Comparison of ENCODE assay signal across 8 cellular contexts in genomic region chr9:133160742-133161541, GRCh38. TPM values are rescaled to one million over a fixed set of nuclear protein-coding genes. Genes with fewer than 3 reads are reported as not detected.
A peak's percentile ranks its signal among the peaks of the same experiment; 100 is the strongest.
DNase-seq lines count a peak whose midpoint lies in the region; ATAC-seq and TF ChIP-seq lines count a peak whose summit lies in the region.

No MANE protein-coding gene starts in this region.

- H3K9ac ChIP-seq in OCI-LY3 (ENCODE audit: low read length) = no peak overlapping the region

- no TSS peak for BruUV-seq in Calu3 (replicated peaks; lab: Mats Ljungman, UMichigan)

- no peaks in the 10 kb centered on the region for H3K79me2 ChIP-seq in OCI-LY3 (ENCODE audit: low read length)

- H3K36me3 ChIP-seq in HEK293 (ENCODE audit: control insufficient read depth in 2 of 2, insufficient read depth in 1 of 2, low read length in 2 of 2) (no peaks in the 10 kb centered on the region), OCI-LY3 (replicated peaks; ENCODE audit: low read depth, low read length) (no peaks in the 10 kb centered on the region), left ventricle myocardium inferior (peaks cover 8% of the 10 kb centered on the region)

- DNase-seq in Calu3 (peak; percentile 48), left ventricle myocardium inferior (peak; percentile 69), sciatic nerve (ENCODE audit: low spot score) (peak; percentile 76)
- peak; percentile 34 for DNase-seq in activated naive CD8-positive, alpha-beta T cell treated with anti-CD3 and anti-CD28 coated beads for 36 hours

- H3K4me1 ChIP-seq in HEK293 (ENCODE audit: control insufficient read depth, insufficient read depth, low read length) (no peaks in the 10 kb centered on the region), OCI-LY3 (ENCODE audit: low read length) (peaks cover 12% of the 10 kb centered on the region; the same call in 1 of the 2 replicates), left ventricle myocardium inferior (peaks cover 41% of the 10 kb centered on the region)

- intact Hi-C loops in Calu3 (cut with micrococcal nuclease; ENCODE audit: unreplicated experiment) (no loop called here), left ventricle myocardium inferior (cut with micrococcal nuclease) (no loop called here), sciatic nerve (cut with DNase I) (no loop called here)

- peaks cover 28% of the 10 kb centered on the region for H3K27me3 Mint-ChIP-seq in Calu3 (ENCODE audit: unreplicated experiment)
- peaks cover 2% of the 10 kb centered on the region for H3K27me3 Mint-ChIP-seq in activated naive CD8-positive, alpha-beta T cell treated with anti-CD3 and anti-CD28 coated beads for 36 hours

- H3K27ac ChIP-seq in HEK293 (ENCODE audit: extremely low read depth, low read depth, low read length) = no peak overlapping the region
- no peak overlapping the region for H3K27ac ChIP-seq in OCI-LY3 (ENCODE audit: low read length)
- peak overlapping the region; percentile 63 for H3K27ac ChIP-seq in left ventricle myocardium inferior (replicated peaks)

- no peaks in the 10 kb centered on the region for H3K9me3 Mint-ChIP-seq in Calu3 (ENCODE audit: low read depth, unreplicated experiment)
- no peaks in the 10 kb centered on the region for H3K9me3 Mint-ChIP-seq in activated naive CD8-positive, alpha-beta T cell treated with anti-CD3 and anti-CD28 coated beads for 36 hours

- no peaks in the 10 kb centered on the region for H4K20me1 ChIP-seq in OCI-LY3 (ENCODE audit: insufficient read depth, low read length)

- POLR2A ChIA-PET in HEK293 (lab: Yijun Ruan, JAX) = no interaction called here

- H3K36me3 Mint-ChIP-seq in Calu3 (ENCODE audit: insufficient read depth, unreplicated experiment) = no peaks in the 10 kb centered on the region
- no peaks in the 10 kb centered on the region for H3K36me3 Mint-ChIP-seq in activated naive CD8-positive, alpha-beta T cell treated with anti-CD3 and anti-CD28 coated beads for 36 hours

- H3K27me3 ChIP-seq in OCI-LY3 (ENCODE audit: low read depth, low read length) (0 out of 2 replicates have a peak, but pooled peaks cover 5% of the 10 kb centered on the region), left ventricle myocardium inferior (ENCODE audit: low read depth) (no peaks in the 10 kb centered on the region)

- H3K9me3 ChIP-seq in HEK293 (ENCODE audit: control insufficient read depth, insufficient read depth, low read depth, low read length) = no peaks in the 10 kb centered on the region
- no peaks in the 10 kb centered on the region for H3K9me3 ChIP-seq in OCI-LY3 (ENCODE audit: insufficient read depth, low read length)
- H3K9me3 ChIP-seq in left ventricle myocardium inferior (replicated peaks) = no peaks in the 10 kb centered on the region

- peak; percentile 86 for ATAC-seq in sciatic nerve
- ATAC-seq in GM19324 (IDR thresholded peaks at IDR 0.05; ENCODE audit: low FRiP score, unreplicated experiment) = no peak
- ATAC-seq in HG02884 (IDR thresholded peaks at IDR 0.05; ENCODE audit: unreplicated experiment) = no peak

- no peak overlapping the region for H3K27ac Mint-ChIP-seq in Calu3 (ENCODE audit: unreplicated experiment)
- peak overlapping the region; percentile 7 for H3K27ac Mint-ChIP-seq in activated naive CD8-positive, alpha-beta T cell treated with anti-CD3 and anti-CD28 coated beads for 36 hours

- no peak overlapping the region for H3K4me3 Mint-ChIP-seq in Calu3 (ENCODE audit: low read depth, unreplicated experiment)
- no peak overlapping the region for H3K4me3 Mint-ChIP-seq in activated naive CD8-positive, alpha-beta T cell treated with anti-CD3 and anti-CD28 coated beads for 36 hours

- H3K4me3 ChIP-seq in HEK293 (ENCODE audit: low read depth, low read length) (no peak overlapping the region), OCI-LY3 (ENCODE audit: low read length) (no peak overlapping the region), left ventricle myocardium inferior (no peak overlapping the region)

- CTCF ChIA-PET in Calu3 (lab: Charles Lee) (interaction anchor here (1.3 kb wide), 1 partner anchor 12 kb away, joined by 5 read pairs; no protein-coding TSS in a partner anchor), HEK293 (lab: Yijun Ruan, JAX) (interaction anchor here (0.7 to 2.8 kb wide), 11 partner anchors 9 to 264 kb away, joined by 3 to 19 read pairs (median 4); no protein-coding TSS in a partner anchor)

- H2AFZ ChIP-seq in OCI-LY3 (ENCODE audit: low read depth, low read length) = no peak overlapping the region

- TF ChIP-seq CTCF in Calu3 (IDR thresholded peaks at IDR 0.05; ENCODE audit: unreplicated experiment) = peak; percentile 24
- TF ChIP-seq CTCF in HEK293 (tag by site-specific recombination; IDR thresholded peaks at IDR 0.05) = peak; percentile 59; the same call in 1 of the 2 replicates
- TF ChIP-seq CTCF in OCI-LY3 (IDR thresholded peaks at IDR 0.05; ENCODE audit: low read depth, low read length) = peak; percentile 52
- peak; percentile 76 for TF ChIP-seq CTCF in left ventricle myocardium inferior (IDR thresholded peaks at IDR 0.05; ENCODE audit: borderline replicate concordance)

- no peaks in the 10 kb centered on the region for H3K4me1 Mint-ChIP-seq in Calu3 (ENCODE audit: low read depth, unreplicated experiment)
- H3K4me1 Mint-ChIP-seq in activated naive CD8-positive, alpha-beta T cell treated with anti-CD3 and anti-CD28 coated beads for 36 hours = no peaks in the 10 kb centered on the region

- H3K4me2 ChIP-seq in OCI-LY3 (ENCODE audit: low read length) = no peak overlapping the region

TF ChIP-seq in HEK293, 187 proteins besides CTCF, POLR2A, EP300 and RAD21:
- TF ChIP-seq SCRT2 (tag by site-specific recombination; IDR thresholded peaks at IDR 0.05) (peak; percentile 95), ZNF175 (tag by site-specific recombination; IDR thresholded peaks at IDR 0.05) (no peak), SP7 (tag by site-specific recombination; IDR thresholded peaks at IDR 0.05) (0 out of 2 replicates have a peak, but pooled peaks have one; percentile 27), ZNF211 (tag by site-specific recombination; IDR thresholded peaks at IDR 0.05; ENCODE audit: low read depth) (no peak), ZNF785 (tag by site-specific recombination; IDR thresholded peaks at IDR 0.05) (peak; percentile 85; the same call in 1 of the 2 replicates), ZNF341 (tag by site-specific recombination; IDR thresholded peaks at IDR 0.05; ENCODE audit: low read depth) (peak; percentile 21; the same call in 1 of the 2 replicates), FEZF1 (tag by site-specific recombination; IDR thresholded peaks at IDR 0.05) (peak; percentile 61), ZNF510 (tag by site-specific recombination; IDR thresholded peaks at IDR 0.05; ENCODE audit: insufficient replicate concordance) (no peak), ZSCAN30 (tag by site-specific recombination; IDR thresholded peaks at IDR 0.05) (0 out of 2 replicates have a peak, but pooled peaks have one; percentile 40), ZNF18 (tag by site-specific recombination; IDR thresholded peaks at IDR 0.05) (no peak), ZFP41 (tag by site-specific recombination; IDR thresholded peaks at IDR 0.05; ENCODE audit: borderline replicate concordance) (no peak), BCL6B (tag by site-specific recombination; IDR thresholded peaks at IDR 0.05) (no peak), SCRT1 (tag by site-specific recombination; IDR thresholded peaks at IDR 0.05; ENCODE audit: borderline replicate concordance) (peak; percentile 90), ZNF654 (tag by site-specific recombination; IDR thresholded peaks at IDR 0.05; ENCODE audit: low read depth) (0 out of 2 replicates have a peak, but pooled peaks have one; percentile 7), ZNF121 (tag by site-specific recombination; IDR thresholded peaks at IDR 0.05) (no peak), MEIS1 (CRISPR knock-in tag; IDR thresholded peaks at IDR 0.05; ENCODE audit: borderline replicate concordance) (no peak), ZNF138 (tag by site-specific recombination; IDR thresholded peaks at IDR 0.05; ENCODE audit: borderline replicate concordance) (no peak), ZBTB17 (tag by site-specific recombination; IDR thresholded peaks at IDR 0.05) (peak; percentile 76)

RNA-seq across cellular contexts. Expression of gene GBGT1, which starts 2.8 kb away (rescaled TPM):
- not detected in 2 replicates for total RNA-seq in Calu3 (2022)
- total RNA-seq in activated naive CD8-positive, alpha-beta T cell treated with anti-CD3 and anti-CD28 coated beads for 36 hours = 1 to 10 TPM; 1.6 to 2.9 TPM
- 6.3 TPM for total RNA-seq in left ventricle myocardium inferior
- total RNA-seq in sciatic nerve = 23.2 TPM

RNA-seq across cellular contexts. Expression of gene RALGDS, which starts 39.9 kb away (rescaled TPM):
- total RNA-seq in Calu3 (2022) (13.7 and 18.2 TPM in 2 replicates), left ventricle myocardium inferior (24.6 TPM), sciatic nerve (59.7 TPM)
- total RNA-seq in activated naive CD8-positive, alpha-beta T cell treated with anti-CD3 and anti-CD28 coated beads for 36 hours = 10 to 100 TPM; 50.3 to 51.9 TPM

RNA-seq across cellular contexts. Expression of gene OBP2B, which starts 48.1 kb away (rescaled TPM):
- not detected in 2 replicates for total RNA-seq in Calu3 (2022)
- total RNA-seq in activated naive CD8-positive, alpha-beta T cell treated with anti-CD3 and anti-CD28 coated beads for 36 hours = not detected
- total RNA-seq in left ventricle myocardium inferior = not detected
- not detected for total RNA-seq in sciatic nerve

Comparison
In these comparisons a context has a peak if more than half of its experiments do, and no peak if none do; other contexts are left out.
1. CTCF ChIP-seq: peak in every context shown above with its lines; median percentile 76 in left ventricle myocardium inferior; 59 in HEK293; 52 in OCI-LY3; 24 in Calu3.